In the genomic region with DNA sequence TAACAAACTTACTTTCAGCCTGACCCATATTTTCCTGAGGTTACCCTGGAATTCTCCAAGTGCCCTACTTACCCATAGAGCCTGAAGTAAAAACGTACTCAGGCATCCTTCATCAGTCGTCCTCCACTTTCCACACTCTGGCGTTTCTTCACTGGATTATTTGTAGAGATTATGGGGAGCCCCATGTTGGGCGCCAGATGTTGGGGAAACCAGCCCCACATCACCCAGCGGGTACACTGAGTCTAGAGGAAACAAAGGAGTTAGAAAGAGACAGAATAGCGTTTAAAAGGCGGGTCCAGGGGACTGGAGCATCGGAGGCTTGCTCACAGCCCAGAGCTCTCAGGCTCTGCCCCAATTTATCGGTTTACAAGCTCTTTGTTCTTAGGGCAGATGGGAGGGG, we compare ENCODE assay signal across 2 cellular contexts.
A peak's percentile ranks its signal among the peaks of the same experiment; 100 is the strongest.
TF ChIP-seq lines count a peak whose summit lies in the region.

No MANE protein-coding gene starts in this region.

TF ChIP-seq in GM23338, 12 proteins besides CTCF, POLR2A, EP300 and RAD21:
- TF ChIP-seq, protein P1, sequence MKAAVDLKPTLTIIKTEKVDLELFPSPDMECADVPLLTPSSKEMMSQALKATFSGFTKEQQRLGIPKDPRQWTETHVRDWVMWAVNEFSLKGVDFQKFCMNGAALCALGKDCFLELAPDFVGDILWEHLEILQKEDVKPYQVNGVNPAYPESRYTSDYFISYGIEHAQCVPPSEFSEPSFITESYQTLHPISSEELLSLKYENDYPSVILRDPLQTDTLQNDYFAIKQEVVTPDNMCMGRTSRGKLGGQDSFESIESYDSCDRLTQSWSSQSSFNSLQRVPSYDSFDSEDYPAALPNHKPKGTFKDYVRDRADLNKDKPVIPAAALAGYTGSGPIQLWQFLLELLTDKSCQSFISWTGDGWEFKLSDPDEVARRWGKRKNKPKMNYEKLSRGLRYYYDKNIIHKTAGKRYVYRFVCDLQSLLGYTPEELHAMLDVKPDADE (IDR thresholded peaks at IDR 0.05) = no peak
- no peak for TF ChIP-seq CREB1 (CRISPR knock-in tag; IDR thresholded peaks at IDR 0.05; ENCODE audit: low read depth)
- no peak for TF ChIP-seq STAT1 (IDR thresholded peaks at IDR 0.05; ENCODE audit: unreplicated experiment)
- TF ChIP-seq NANOG (IDR thresholded peaks at IDR 0.05; ENCODE audit: borderline replicate concordance) = no peak
- no peak for TF ChIP-seq POLR2AphosphoS5 (IDR thresholded peaks at IDR 0.05; ENCODE audit: low read depth)
- TF ChIP-seq JUNB (IDR thresholded peaks at IDR 0.05; ENCODE audit: unreplicated experiment) = no peak
- no peak for TF ChIP-seq ZNF114 (CRISPR knock-in tag; IDR thresholded peaks at IDR 0.05)
- TF ChIP-seq, protein P2, sequence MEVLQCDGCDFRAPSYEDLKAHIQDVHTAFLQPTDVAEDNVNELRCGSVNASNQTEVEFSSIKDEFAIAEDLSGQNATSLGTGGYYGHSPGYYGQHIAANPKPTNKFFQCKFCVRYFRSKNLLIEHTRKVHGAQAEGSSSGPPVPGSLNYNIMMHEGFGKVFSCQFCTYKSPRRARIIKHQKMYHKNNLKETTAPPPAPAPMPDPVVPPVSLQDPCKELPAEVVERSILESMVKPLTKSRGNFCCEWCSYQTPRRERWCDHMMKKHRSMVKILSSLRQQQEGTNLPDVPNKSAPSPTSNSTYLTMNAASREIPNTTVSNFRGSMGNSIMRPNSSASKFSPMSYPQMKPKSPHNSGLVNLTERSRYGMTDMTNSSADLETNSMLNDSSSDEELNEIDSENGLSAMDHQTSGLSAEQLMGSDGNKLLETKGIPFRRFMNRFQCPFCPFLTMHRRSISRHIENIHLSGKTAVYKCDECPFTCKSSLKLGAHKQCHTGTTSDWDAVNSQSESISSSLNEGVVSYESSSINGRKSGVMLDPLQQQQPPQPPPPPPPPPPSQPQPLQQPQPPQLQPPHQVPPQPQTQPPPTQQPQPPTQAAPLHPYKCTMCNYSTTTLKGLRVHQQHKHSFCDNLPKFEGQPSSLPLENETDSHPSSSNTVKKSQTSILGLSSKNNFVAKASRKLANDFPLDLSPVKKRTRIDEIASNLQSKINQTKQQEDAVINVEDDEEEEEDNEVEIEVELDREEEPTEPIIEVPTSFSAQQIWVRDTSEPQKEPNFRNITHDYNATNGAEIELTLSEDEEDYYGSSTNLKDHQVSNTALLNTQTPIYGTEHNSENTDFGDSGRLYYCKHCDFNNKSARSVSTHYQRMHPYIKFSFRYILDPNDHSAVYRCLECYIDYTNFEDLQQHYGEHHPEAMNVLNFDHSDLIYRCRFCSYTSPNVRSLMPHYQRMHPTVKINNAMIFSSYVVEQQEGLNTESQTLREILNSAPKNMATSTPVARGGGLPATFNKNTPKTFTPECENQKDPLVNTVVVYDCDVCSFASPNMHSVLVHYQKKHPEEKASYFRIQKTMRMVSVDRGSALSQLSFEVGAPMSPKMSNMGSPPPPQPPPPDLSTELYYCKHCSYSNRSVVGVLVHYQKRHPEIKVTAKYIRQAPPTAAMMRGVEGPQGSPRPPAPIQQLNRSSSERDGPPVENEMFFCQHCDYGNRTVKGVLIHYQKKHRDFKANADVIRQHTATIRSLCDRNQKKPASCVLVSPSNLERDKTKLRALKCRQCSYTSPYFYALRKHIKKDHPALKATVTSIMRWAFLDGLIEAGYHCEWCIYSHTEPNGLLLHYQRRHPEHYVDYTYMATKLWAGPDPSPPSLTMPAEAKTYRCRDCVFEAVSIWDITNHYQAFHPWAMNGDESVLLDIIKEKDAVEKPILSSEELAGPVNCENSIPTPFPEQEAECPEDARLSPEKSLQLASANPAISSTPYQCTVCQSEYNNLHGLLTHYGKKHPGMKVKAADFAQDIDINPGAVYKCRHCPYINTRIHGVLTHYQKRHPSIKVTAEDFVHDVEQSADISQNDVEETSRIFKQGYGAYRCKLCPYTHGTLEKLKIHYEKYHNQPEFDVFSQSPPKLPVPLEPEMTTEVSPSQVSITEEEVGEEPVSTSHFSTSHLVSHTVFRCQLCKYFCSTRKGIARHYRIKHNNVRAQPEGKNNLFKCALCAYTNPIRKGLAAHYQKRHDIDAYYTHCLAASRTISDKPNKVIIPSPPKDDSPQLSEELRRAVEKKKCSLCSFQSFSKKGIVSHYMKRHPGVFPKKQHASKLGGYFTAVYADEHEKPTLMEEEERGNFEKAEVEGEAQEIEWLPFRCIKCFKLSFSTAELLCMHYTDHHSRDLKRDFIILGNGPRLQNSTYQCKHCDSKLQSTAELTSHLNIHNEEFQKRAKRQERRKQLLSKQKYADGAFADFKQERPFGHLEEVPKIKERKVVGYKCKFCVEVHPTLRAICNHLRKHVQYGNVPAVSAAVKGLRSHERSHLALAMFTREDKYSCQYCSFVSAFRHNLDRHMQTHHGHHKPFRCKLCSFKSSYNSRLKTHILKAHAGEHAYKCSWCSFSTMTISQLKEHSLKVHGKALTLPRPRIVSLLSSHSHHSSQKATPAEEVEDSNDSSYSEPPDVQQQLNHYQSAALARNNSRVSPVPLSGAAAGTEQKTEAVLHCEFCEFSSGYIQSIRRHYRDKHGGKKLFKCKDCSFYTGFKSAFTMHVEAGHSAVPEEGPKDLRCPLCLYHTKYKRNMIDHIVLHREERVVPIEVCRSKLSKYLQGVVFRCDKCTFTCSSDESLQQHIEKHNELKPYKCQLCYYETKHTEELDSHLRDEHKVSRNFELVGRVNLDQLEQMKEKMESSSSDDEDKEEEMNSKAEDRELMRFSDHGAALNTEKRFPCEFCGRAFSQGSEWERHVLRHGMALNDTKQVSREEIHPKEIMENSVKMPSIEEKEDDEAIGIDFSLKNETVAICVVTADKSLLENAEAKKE (CRISPR knock-in tag; IDR thresholded peaks at IDR 0.05) = no peak
- TF ChIP-seq ZNF331 (CRISPR knock-in tag; IDR thresholded peaks at IDR 0.05; ENCODE audit: low read depth) = no peak
TF ChIP-seq in GM23338: peak in this region for 0.

TF ChIP-seq in GM12878, 131 proteins besides CTCF, POLR2A, EP300 and RAD21:
- TF ChIP-seq TCF7 (IDR thresholded peaks at IDR 0.05; ENCODE audit: borderline replicate concordance) = no peak
- no peak for TF ChIP-seq CREM (IDR thresholded peaks at IDR 0.05; ENCODE audit: low read depth)
- no peak for TF ChIP-seq NR2F1 (conservative IDR thresholded peaks at IDR 0.05)
- TF ChIP-seq CBX5 (IDR thresholded peaks at IDR 0.05; ENCODE audit: low read depth) = peak; percentile 89; the same call in 1 of the 2 replicates
- TF ChIP-seq, protein P3, sequence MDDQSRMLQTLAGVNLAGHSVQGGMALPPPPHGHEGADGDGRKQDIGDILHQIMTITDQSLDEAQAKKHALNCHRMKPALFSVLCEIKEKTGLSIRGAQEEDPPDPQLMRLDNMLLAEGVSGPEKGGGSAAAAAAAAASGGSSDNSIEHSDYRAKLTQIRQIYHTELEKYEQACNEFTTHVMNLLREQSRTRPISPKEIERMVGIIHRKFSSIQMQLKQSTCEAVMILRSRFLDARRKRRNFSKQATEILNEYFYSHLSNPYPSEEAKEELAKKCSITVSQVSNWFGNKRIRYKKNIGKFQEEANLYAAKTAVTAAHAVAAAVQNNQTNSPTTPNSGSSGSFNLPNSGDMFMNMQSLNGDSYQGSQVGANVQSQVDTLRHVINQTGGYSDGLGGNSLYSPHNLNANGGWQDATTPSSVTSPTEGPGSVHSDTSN (IDR thresholded peaks at IDR 0.05; ENCODE audit: insufficient replicate concordance, low read depth, low read length) = no peak
